In genomic region chr17:82545071-82545462, GRCh38 we compare ENCODE assay signal across 12 cellular contexts. TPM values are rescaled to one million over a fixed set of nuclear protein-coding genes. Genes with fewer than 3 reads are reported as not detected.
DNase-seq lines count a peak whose midpoint lies in the region; ATAC-seq and TF ChIP-seq lines count a peak whose summit lies in the region.
"Had no signal": no experiment of that assay in that cellular context is flagged by ENCODE, and none has a peak within 500 bp of the region (broad histone marks: within the 10 kb centered on the region; RNA-seq: fewer than 3 reads in every experiment).

No MANE protein-coding gene starts in this region.

- TF ChIP-seq CTCF in GM23338 (conservative IDR thresholded peaks at IDR 0.05; ENCODE audit: low read depth in 2 of 2): no peak

- H3K27ac ChIP-seq in GM23338 (ENCODE audit: low read depth): 0 out of 2 replicates have a peak overlapping the region, but pooled peaks have one; percentile 32
- H3K27ac ChIP-seq in caudate nucleus (ENCODE audit: low read depth, low read length): peak overlapping the region; percentile 24
- peak overlapping the region; percentile 87 for H3K27ac ChIP-seq in right cardiac atrium (ENCODE audit: low read length)

- H3K9me3 Mint-ChIP-seq in GM23338: no peaks in the 10 kb centered on the region; the same call in 1 of the 3 replicates
- H3K9me3 Mint-ChIP-seq in stimulated activated naive B cell treated with anti-CD40 and anti-IgM and Interleukin-4, amounts not matched to agents 10 μg/mL and 1 μg/mL and 100 μg/mL, for 72 hours: peaks cover 0 to 4% of the 10 kb centered on the region in 2 donors
- H3K9me3 Mint-ChIP-seq: effector memory CD8-positive, alpha-beta T cell had no signal

- peak overlapping the region; percentile 17 for H3K9ac ChIP-seq in skeletal muscle satellite cell (ENCODE audit: low read depth, low read length)

- peaks cover 2% of the 10 kb centered on the region for H3K27me3 Mint-ChIP-seq in GM23338 (ENCODE audit: insufficient read depth, low read depth, poor library complexity)
- H3K27me3 Mint-ChIP-seq in stimulated activated naive B cell treated with anti-CD40 and anti-IgM and Interleukin-4, amounts not matched to agents 10 μg/mL and 1 μg/mL and 100 μg/mL, for 72 hours: no peaks in the 10 kb centered on the region
- H3K27me3 Mint-ChIP-seq: effector memory CD8-positive, alpha-beta T cell had no signal

- intact Hi-C loops in right cardiac atrium (cut with DNase I): no loop called here

- H2AFZ ChIP-seq in GM23338: no peak overlapping the region

- H3K4me2 ChIP-seq in GM23338 (no peak overlapping the region), skeletal muscle satellite cell (ENCODE audit: low read length) (peak overlapping the region; percentile 57)

- H3K9me3 ChIP-seq in right cardiac atrium (ENCODE audit: control insufficient read depth, low read length) (no peaks in the 10 kb centered on the region), skeletal muscle satellite cell (replicated peaks; ENCODE audit: low read length) (no peaks in the 10 kb centered on the region)
- H3K9me3 ChIP-seq: adrenal gland, MG63 had no signal

- H3K27ac Mint-ChIP-seq in GM23338: no peak overlapping the region
- no peak overlapping the region for H3K27ac Mint-ChIP-seq in stimulated activated naive B cell treated with anti-CD40 and anti-IgM and Interleukin-4, amounts not matched to agents 10 μg/mL and 1 μg/mL and 100 μg/mL, for 72 hours

- no peaks in the 10 kb centered on the region for H3K4me1 ChIP-seq in GM23338 (ENCODE audit: insufficient read depth)
- peaks cover 8% of the 10 kb centered on the region for H3K4me1 ChIP-seq in right cardiac atrium (ENCODE audit: control insufficient read depth, insufficient read depth, low read length)
- peaks cover 25% of the 10 kb centered on the region for H3K4me1 ChIP-seq in skeletal muscle satellite cell (ENCODE audit: control insufficient read depth, insufficient read depth, low read length)

- peaks cover 3% of the 10 kb centered on the region; the same call in 1 of the 3 replicates for H3K36me3 Mint-ChIP-seq in GM23338 (ENCODE audit: low read depth)
- peaks cover 13 to 20% of the 10 kb centered on the region in 2 donors for H3K36me3 Mint-ChIP-seq in stimulated activated naive B cell treated with anti-CD40 and anti-IgM and Interleukin-4, amounts not matched to agents 10 μg/mL and 1 μg/mL and 100 μg/mL, for 72 hours

- H3K4me3 ChIP-seq in GM23338 (no peak overlapping the region), right cardiac atrium (ENCODE audit: low read length) (peak overlapping the region; percentile 42), skeletal muscle satellite cell (ENCODE audit: low read length) (peak overlapping the region; percentile 24)
- H3K4me3 ChIP-seq: adrenal gland, MG63 had no signal

- no peaks in the 10 kb centered on the region for H3F3A ChIP-seq in GM23338 (replicated peaks; ENCODE audit: low read depth)

- no peak overlapping the region for H3K4me3 Mint-ChIP-seq in GM23338
- no peak overlapping the region for H3K4me3 Mint-ChIP-seq in stimulated activated naive B cell treated with anti-CD40 and anti-IgM and Interleukin-4, amounts not matched to agents 10 μg/mL and 1 μg/mL and 100 μg/mL, for 72 hours
- H3K4me3 Mint-ChIP-seq: effector memory CD8-positive, alpha-beta T cell had no signal

- WGBS in right cardiac atrium: 53% methylated on average over 8 of the region's 8 CpGs

- peaks cover 9% of the 10 kb centered on the region for H3K4me1 Mint-ChIP-seq in GM23338
- H3K4me1 Mint-ChIP-seq in stimulated activated naive B cell treated with anti-CD40 and anti-IgM and Interleukin-4, amounts not matched to agents 10 μg/mL and 1 μg/mL and 100 μg/mL, for 72 hours: peaks cover 37 to 67% of the 10 kb centered on the region in 2 donors

- H3K27me3 ChIP-seq in GM23338 (ENCODE audit: insufficient read depth): no peaks in the 10 kb centered on the region
- no peaks in the 10 kb centered on the region for H3K27me3 ChIP-seq in right cardiac atrium (ENCODE audit: control insufficient read depth, insufficient read depth)
- H3K27me3 ChIP-seq in skeletal muscle satellite cell (ENCODE audit: control insufficient read depth, insufficient read depth, low read length): no peaks in the 10 kb centered on the region
- H3K27me3 ChIP-seq: adrenal gland, MG63 had no signal

- H3K36me3 ChIP-seq in GM23338 (ENCODE audit: insufficient read depth): no peaks in the 10 kb centered on the region; the same call in 1 of the 2 replicates
- H3K36me3 ChIP-seq in skeletal muscle satellite cell (ENCODE audit: insufficient read depth, low read length): peaks cover 6% of the 10 kb centered on the region
- H3K36me3 ChIP-seq: adrenal gland had no signal

- no peaks in the 10 kb centered on the region for H3K9me2 ChIP-seq in GM23338 (ENCODE audit: insufficient read depth)

- no peak for ATAC-seq in GM23338
- peak; percentile 69 to 70 for ATAC-seq in right cardiac atrium
- no peak for ATAC-seq in stimulated activated naive B cell treated with anti-CD40 and anti-IgM and Interleukin-4, amounts not matched to agents 10 μg/mL and 1 μg/mL and 100 μg/mL, for 72 hours (replicated peaks)
- ATAC-seq in GM19035 (IDR thresholded peaks at IDR 0.05; ENCODE audit: unreplicated experiment): no peak
- ATAC-seq: effector memory CD8-positive, alpha-beta T cell had no signal

- peaks cover 95% of the 10 kb centered on the region for H4K20me1 ChIP-seq in GM23338 (replicated peaks; ENCODE audit: insufficient read depth)

- peaks cover 100% of the 10 kb centered on the region for H3K79me2 ChIP-seq in GM23338 (replicated peaks; ENCODE audit: insufficient read depth)

- no peak for DNase-seq in GM23338 (ENCODE audit: low spot score)
- peak in 9 of 61 donors; percentile 13 to 76 (median 26) for DNase-seq in caudate nucleus (lab: John Stamatoyannopoulos, UW)
- peak in 1 of 3 donors; percentile 61 for DNase-seq in right cardiac atrium
- no peak for DNase-seq in stimulated activated naive B cell treated with anti-CD40 and anti-IgM and Interleukin-4, amounts not matched to agents 10 μg/mL and 1 μg/mL and 100 μg/mL, for 72 hours
- DNase-seq in activated effector memory CD4-positive, alpha-beta T cell treated with Interleukin-2 at 50 U/mL for 16 hours: no peak
- DNase-seq in cerebellar cortex (ENCODE audit: low spot score): no peak
- DNase-seq: activated T-cell treated with anti-CD3 and anti-CD28 coated beads for 4 hours; adrenal gland; effector memory CD8-positive, alpha-beta T cell; MG63 had no signal

TF ChIP-seq in GM23338, 12 proteins besides CTCF, POLR2A, EP300 and RAD21 (continues in another document):
- no peak for TF ChIP-seq JUNB (IDR thresholded peaks at IDR 0.05; ENCODE audit: unreplicated experiment)
- TF ChIP-seq EZH2phosphoT487 (IDR thresholded peaks at IDR 0.05; ENCODE audit: unreplicated experiment): no peak

RNA-seq across cellular contexts. Expression of gene FOXK2, which starts 25.5 kb away (rescaled TPM):
- 62.4 and 66.0 TPM in 2 replicates for total RNA-seq in GM23338 (2014; rRNA removed; shearing (Covaris generic))
- polyA plus RNA-seq in GM23338 (2016; fragmentation: Nextera tagmentation; extraction: Ambion mirVana) (12.2 and 12.3 TPM in 2 replicates), right cardiac atrium (19.9 TPM)
- 10 to 100 TPM; 35.7 to 69.1 (median 41.6) TPM for total RNA-seq in right cardiac atrium
- total RNA-seq in skeletal muscle satellite cell (2012; rRNA removed): 23.2 and 26.4 TPM in 2 replicates

Comparison
In these comparisons a context has a peak if more than half of its experiments do, and no peak if none do; other contexts are left out.
1. ATAC-seq: peak in right cardiac atrium (2 of 2); none in GM23338 (single experiment), stimulated activated naive B cell treated with anti-CD40 and anti-IgM and Interleukin-4, amounts not matched to agents 10 μg/mL and 1 μg/mL and 100 μg/mL, for 72 hours (0 of 2) and GM19035 (single experiment).
2. H3K27ac ChIP-seq: peak in every context shown above with its lines; median percentile 87 in right cardiac atrium; 32 in GM23338; 24 in caudate nucleus.